ENCODE assay signal across 22 cellular contexts in genomic region chr1:167612986-167613385, GRCh38. TPM values are rescaled to one million over a fixed set of nuclear protein-coding genes. Genes with fewer than 3 reads are reported as not detected.
"Had no signal": no experiment of that assay in that cellular context is flagged by ENCODE, and none has a peak within 500 bp of the region (broad histone marks: within the 10 kb centered on the region; RNA-seq: fewer than 3 reads in every experiment).

No MANE protein-coding gene starts in this region.

- H3K36me3 Mint-ChIP-seq: stimulated activated effector memory CD8-positive, alpha-beta T cell treated with anti-CD3 and anti-CD28 coated beads, Interleukin-12 subunit alpha, Interleukin-12 subunit beta, amount 100 ng/mL, for 72 hours had no signal

- H3K9me3 Mint-ChIP-seq: stimulated activated effector memory CD8-positive, alpha-beta T cell treated with anti-CD3 and anti-CD28 coated beads, Interleukin-12 subunit alpha, Interleukin-12 subunit beta, amount 100 ng/mL, for 72 hours had no signal

- FAIRE-seq: endothelial cell of umbilical vein had no signal

- H3K36me3 ChIP-seq: colonic mucosa, heart left ventricle, ovary, right atrium auricular region, sigmoid colon, tibial artery, upper lobe of left lung, uterus had no signal

- H3K27ac Mint-ChIP-seq: stimulated activated effector memory CD8-positive, alpha-beta T cell treated with anti-CD3 and anti-CD28 coated beads, Interleukin-12 subunit alpha, Interleukin-12 subunit beta, amount 100 ng/mL, for 72 hours; stimulated activated naive CD8-positive, alpha-beta T cell treated with anti-CD3 and anti-CD28 coated beads, Interleukin-15, Interleukin-2, amounts not matched to agents 100 ng/mL and 50 ng/mL, for 24 hours had no signal

- H3K4me3 ChIP-seq: colonic mucosa, heart left ventricle, lung, ovary, right atrium auricular region, sigmoid colon, skin epidermis, tibial artery, upper lobe of left lung, uterus had no signal

- H3K4me3 Mint-ChIP-seq: naive thymus-derived CD8-positive, alpha-beta T cell; stimulated activated effector memory CD8-positive, alpha-beta T cell treated with anti-CD3 and anti-CD28 coated beads, Interleukin-12 subunit alpha, Interleukin-12 subunit beta, amount 100 ng/mL, for 72 hours; stimulated activated naive CD8-positive, alpha-beta T cell treated with anti-CD3 and anti-CD28 coated beads, Interleukin-15, Interleukin-2, amounts not matched to agents 100 ng/mL and 50 ng/mL, for 24 hours had no signal

- DNase-seq: colonic mucosa; dermis blood vessel endothelial cell; foreskin melanocyte; heart left ventricle; hippocampal formation; left colon; left ventricle myocardium superior; mesendoderm; naive thymus-derived CD8-positive, alpha-beta T cell; ovary; sigmoid colon; stimulated activated CD4-positive, alpha-beta T cell treated with anti-CD3 and anti-CD28 coated beads, Interleukin-2, amount 100 ng/mL, for 48 hours; tibial artery; upper lobe of left lung; uterus had no signal

- ATAC-seq: left colon; naive thymus-derived CD8-positive, alpha-beta T cell; stimulated activated effector memory CD8-positive, alpha-beta T cell treated with anti-CD3 and anti-CD28 coated beads, Interleukin-12 subunit alpha, Interleukin-12 subunit beta, amount 100 ng/mL, for 72 hours had no signal

- H3K9me3 ChIP-seq: colonic mucosa, right atrium auricular region had no signal

- H3K27ac ChIP-seq: colonic mucosa, ovary, right atrium auricular region, sigmoid colon, skin epidermis, tibial artery, uterus had no signal

- H3K4me1 ChIP-seq: uterus had no signal

- H3K27me3 Mint-ChIP-seq: naive thymus-derived CD8-positive, alpha-beta T cell; stimulated activated naive CD8-positive, alpha-beta T cell treated with anti-CD3 and anti-CD28 coated beads, Interleukin-15, Interleukin-2, amounts not matched to agents 100 ng/mL and 50 ng/mL, for 24 hours had no signal

- H3K27me3 ChIP-seq: colonic mucosa, heart left ventricle, ovary, right atrium auricular region, sigmoid colon, tibial artery, upper lobe of left lung, uterus had no signal

RNA-seq across cellular contexts. Expression of gene RCSD1, which starts 17.0 kb away (rescaled TPM):
- polyA plus RNA-seq: neural cell had no signal
